Comparison of ENCODE assay signal across 32 cellular contexts in genomic region chr14:105147701-105148603, GRCh38. TPM values are rescaled to one million over a fixed set of nuclear protein-coding genes. Genes with fewer than 3 reads are reported as not detected.
DNase-seq lines count a peak whose midpoint lies in the region; ATAC-seq, FAIRE-seq and TF ChIP-seq lines count a peak whose summit lies in the region.
"Had no signal": no experiment of that assay in that cellular context is flagged by ENCODE, and none has a peak within 500 bp of the region (broad histone marks: within the 10 kb centered on the region; RNA-seq: fewer than 3 reads in every experiment).

No MANE protein-coding gene starts in this region.

- no peak overlapping the region for H3K27ac ChIP-seq in sigmoid colon
- H3K27ac ChIP-seq: A549, esophagus muscularis mucosa, GM23248, heart right ventricle, parathyroid adenoma, right lobe of liver, SJCRH30 had no signal

- H3K36me3 ChIP-seq in H7 (replicated peaks; ENCODE audit: control insufficient read depth, insufficient read depth, low read length) = no peaks in the 10 kb centered on the region
- H3K36me3 ChIP-seq in sigmoid colon = no peaks in the 10 kb centered on the region
- H3K36me3 ChIP-seq: right lobe of liver had no signal

- FAIRE-seq in GM12891 (lab: Jason Lieb, UNC) = no peak
- FAIRE-seq: A549, D721Med, RCC 7860 had no signal

- TF ChIP-seq CTCF in sigmoid colon (IDR thresholded peaks at IDR 0.05) = no peak

- 93 to 94% methylated on average over 62 of the region's 62 CpGs for WGBS in sigmoid colon, 2 donors

- no peak for ATAC-seq in left ventricle myocardium superior
- ATAC-seq: A549; heart right ventricle; right lobe of liver; stimulated activated effector memory CD8-positive, alpha-beta T cell treated with anti-CD3 and anti-CD28 coated beads, Interleukin-12 subunit alpha, Interleukin-12 subunit beta, amount 100 ng/mL, for 72 hours had no signal

- no peaks in the 10 kb centered on the region for H3K36me3 Mint-ChIP-seq in activated naive CD4-positive, alpha-beta T cell treated with anti-CD3 and anti-CD28 coated beads, Interleukin-2, amount 10 ng/mL, durations not matched to agents 7 days and 5 days
- H3K36me3 Mint-ChIP-seq: CD4-positive, alpha-beta memory T cell; stimulated activated effector memory CD8-positive, alpha-beta T cell treated with anti-CD3 and anti-CD28 coated beads, Interleukin-12 subunit alpha, Interleukin-12 subunit beta, amount 100 ng/mL, for 72 hours; type B pancreatic cell had no signal

- H3K4me3 ChIP-seq in H7 (ENCODE audit: insufficient read depth, low read depth, low read length) = no peak overlapping the region
- no peak overlapping the region for H3K4me3 ChIP-seq in sigmoid colon
- H3K4me3 ChIP-seq: A549, esophagus muscularis mucosa, GM23248, heart right ventricle, right lobe of liver, SJCRH30 had no signal

- intact Hi-C loops in left ventricle myocardium superior (cut with micrococcal nuclease) (no loop called here), posterior vena cava (cut with DNase I) (no loop called here), sigmoid colon (cut with DNase I) (no loop called here)

- no peaks in the 10 kb centered on the region for H3K4me1 Mint-ChIP-seq in activated naive CD4-positive, alpha-beta T cell treated with anti-CD3 and anti-CD28 coated beads, Interleukin-2, amount 10 ng/mL, durations not matched to agents 7 days and 5 days
- H3K4me1 Mint-ChIP-seq: activated CD4-positive, alpha-beta T cell treated with anti-CD3 and anti-CD28 coated beads, Interleukin-2, amount 10 ng/mL, durations not matched to agents 7 days and 5 days; CD4-positive, alpha-beta memory T cell; stimulated activated effector memory CD8-positive, alpha-beta T cell treated with anti-CD3 and anti-CD28 coated beads, Interleukin-12 subunit alpha, Interleukin-12 subunit beta, amount 100 ng/mL, for 72 hours had no signal

- H3K9me3 ChIP-seq in sigmoid colon = no peaks in the 10 kb centered on the region
- H3K9me3 ChIP-seq: A549, esophagus muscularis mucosa, heart right ventricle, right lobe of liver, SJCRH30 had no signal

- DNase-seq in activated naive CD4-positive, alpha-beta T cell treated with anti-CD3 and anti-CD28 coated beads, Interleukin-2, amount 10 ng/mL, durations not matched to agents 7 days and 5 days = peak; percentile 17
- DNase-seq in activated naive CD4-positive, alpha-beta T cell treated with anti-CD3 and anti-CD28 coated beads, Interleukin-2, amount 50 U/mL, for 16 hours = no peak
- DNase-seq in H7 = peak; percentile 72
- DNase-seq in left ventricle myocardium superior = peak; percentile 36
- peak; percentile 81 for DNase-seq in posterior vena cava (ENCODE audit: low spot score)
- no peak for DNase-seq in GM12891 (ENCODE audit: insufficient read length, low spot score)
- DNase-seq in sigmoid colon = no peak
- no peak for DNase-seq in A172 (ENCODE audit: low spot score)
- DNase-seq: activated CD4-positive, alpha-beta T cell treated with anti-CD3 and anti-CD28 coated beads, Interleukin-2, amount 10 ng/mL, durations not matched to agents 7 days and 5 days; activated gamma-delta T cell; AML-193; dermis blood vessel endothelial cell; DND-41; foreskin fibroblast; GF-D8; GM23248; IMR-90; mesenchymal stem cell; MV-4-11; NCI-H1436 treated with DMSO at 0.1 percent for 48 hours; NCI-H446 treated with DMSO at 0.1 percent for 48 hours had no signal

- H3K4me3 Mint-ChIP-seq in activated naive CD4-positive, alpha-beta T cell treated with anti-CD3 and anti-CD28 coated beads, Interleukin-2, amount 10 ng/mL, durations not matched to agents 7 days and 5 days = no peak overlapping the region
- H3K4me3 Mint-ChIP-seq: activated CD4-positive, alpha-beta T cell treated with anti-CD3 and anti-CD28 coated beads, Interleukin-2, amount 10 ng/mL, durations not matched to agents 7 days and 5 days; CD4-positive, alpha-beta memory T cell; stimulated activated effector memory CD8-positive, alpha-beta T cell treated with anti-CD3 and anti-CD28 coated beads, Interleukin-12 subunit alpha, Interleukin-12 subunit beta, amount 100 ng/mL, for 72 hours; type B pancreatic cell had no signal

- no peak for TF ChIP-seq EP300 in sigmoid colon (IDR thresholded peaks at IDR 0.05)

- no peak overlapping the region for H3K27ac Mint-ChIP-seq in activated naive CD4-positive, alpha-beta T cell treated with anti-CD3 and anti-CD28 coated beads, Interleukin-2, amount 10 ng/mL, durations not matched to agents 7 days and 5 days
- H3K27ac Mint-ChIP-seq: activated CD4-positive, alpha-beta T cell treated with anti-CD3 and anti-CD28 coated beads, Interleukin-2, amount 10 ng/mL, durations not matched to agents 7 days and 5 days; CD4-positive, alpha-beta memory T cell; stimulated activated effector memory CD8-positive, alpha-beta T cell treated with anti-CD3 and anti-CD28 coated beads, Interleukin-12 subunit alpha, Interleukin-12 subunit beta, amount 100 ng/mL, for 72 hours; type B pancreatic cell had no signal

- H3K9me3 Mint-ChIP-seq in activated naive CD4-positive, alpha-beta T cell treated with anti-CD3 and anti-CD28 coated beads, Interleukin-2, amount 10 ng/mL, durations not matched to agents 7 days and 5 days = no peaks in the 10 kb centered on the region
- H3K9me3 Mint-ChIP-seq: activated CD4-positive, alpha-beta T cell treated with anti-CD3 and anti-CD28 coated beads, Interleukin-2, amount 10 ng/mL, durations not matched to agents 7 days and 5 days; CD4-positive, alpha-beta memory T cell; stimulated activated effector memory CD8-positive, alpha-beta T cell treated with anti-CD3 and anti-CD28 coated beads, Interleukin-12 subunit alpha, Interleukin-12 subunit beta, amount 100 ng/mL, for 72 hours; type B pancreatic cell had no signal

- TF ChIP-seq POLR2A in GM12891 (IDR thresholded peaks at IDR 0.05; ENCODE audit: low read depth, low read length) (no peak), sigmoid colon (IDR thresholded peaks at IDR 0.05) (no peak)

- CTCF ChIA-PET in activated naive CD4-positive, alpha-beta T cell treated with anti-CD3 and anti-CD28 coated beads, Interleukin-2, amount 10 ng/mL, durations not matched to agents 7 days and 5 days (lab: Charles Lee) = no interaction called here

- no peaks in the 10 kb centered on the region for H3K27me3 Mint-ChIP-seq in activated naive CD4-positive, alpha-beta T cell treated with anti-CD3 and anti-CD28 coated beads, Interleukin-2, amount 10 ng/mL, durations not matched to agents 7 days and 5 days
- H3K27me3 Mint-ChIP-seq: activated CD4-positive, alpha-beta T cell treated with anti-CD3 and anti-CD28 coated beads, Interleukin-2, amount 10 ng/mL, durations not matched to agents 7 days and 5 days; CD4-positive, alpha-beta memory T cell; type B pancreatic cell had no signal

- H3K27me3 ChIP-seq in H7 (ENCODE audit: control insufficient read depth, insufficient read depth, low read length) = no peaks in the 10 kb centered on the region
- no peaks in the 10 kb centered on the region for H3K27me3 ChIP-seq in sigmoid colon
- H3K27me3 ChIP-seq: esophagus muscularis mucosa, heart right ventricle, right lobe of liver, SJCRH30 had no signal

- H3K4me1 ChIP-seq in sigmoid colon = no peaks in the 10 kb centered on the region
- H3K4me1 ChIP-seq: A549, parathyroid adenoma, right lobe of liver had no signal

TF ChIP-seq in GM12891, 5 proteins besides CTCF, POLR2A, EP300 and RAD21:
- TF ChIP-seq SPI1 (IDR thresholded peaks at IDR 0.05; ENCODE audit: low read depth, low read length) = no peak
- no peak for TF ChIP-seq PAX5 (IDR thresholded peaks at IDR 0.05; ENCODE audit: insufficient read depth, low read length, severe bottlenecking)
- TF ChIP-seq POU2F2 (IDR thresholded peaks at IDR 0.05; ENCODE audit: low read depth, low read length) = no peak

RNA-seq across cellular contexts. Expression of gene JAG2, which starts 20.6 kb away (rescaled TPM):
- total RNA-seq in H7 (2014; rRNA removed; shearing (Covaris generic)) = 13.0 and 17.9 TPM in 2 replicates
- total RNA-seq in left ventricle myocardium superior (33.6 TPM), posterior vena cava (10 to 100 TPM; 13.0 to 17.3 TPM), sigmoid colon (1 to 10 TPM; 1.8 to 4.2 (median 3.5) TPM)
- 0.08 TPM for polyA plus RNA-seq in GM12891 (2012; ENCODE audit: low read depth, missing spikeins)
- polyA plus RNA-seq in sigmoid colon = 10 to 100 TPM in 1 of 3 donors, 1 to 10 TPM in 1, under 1 TPM in 1; 0.60 to 12.3 (median 2.1) TPM
- 6.5 and 9.8 TPM in 2 replicates for total RNA-seq in A172 (2014; rRNA removed; shearing (Covaris generic))
- polyA plus RNA-seq: CD4-positive, alpha-beta memory T cell; GM23248 had no signal

RNA-seq across cellular contexts. Expression of gene NUDT14, which starts 33.2 kb away (rescaled TPM):
- 30.4 and 33.6 TPM in 2 replicates for total RNA-seq in H7 (2014; rRNA removed; shearing (Covaris generic))
- total RNA-seq in left ventricle myocardium superior (34.7 TPM), posterior vena cava (10 to 100 TPM; 12.7 to 15.9 TPM), sigmoid colon (10 to 100 TPM in 1 of 4 donors, 1 to 10 TPM in 3; 4.1 to 10.5 (median 6.1) TPM)
- 3.7 TPM for polyA plus RNA-seq in GM12891 (2012; ENCODE audit: low read depth, missing spikeins)
- polyA plus RNA-seq in sigmoid colon = 10 to 100 TPM; 24.3 to 47.4 (median 32.4) TPM
- 19.9 and 23.1 TPM in 2 replicates for total RNA-seq in A172 (2014; rRNA removed; shearing (Covaris generic))

Comparison
In these comparisons a context has a peak if more than half of its experiments do, and no peak if none do; other contexts are left out.
1. DNase-seq: peak in activated naive CD4-positive, alpha-beta T cell treated with anti-CD3 and anti-CD28 coated beads, Interleukin-2, amount 10 ng/mL, durations not matched to agents 7 days and 5 days (single experiment), H7 (single experiment), left ventricle myocardium superior (single experiment) and posterior vena cava (single experiment); none in activated naive CD4-positive, alpha-beta T cell treated with anti-CD3 and anti-CD28 coated beads, Interleukin-2, amount 50 U/mL, for 16 hours (single experiment), GM12891 (single experiment), sigmoid colon (single experiment) and A172 (single experiment).